Comparison of ENCODE assay signal across 8 cellular contexts in the genomic region with DNA sequence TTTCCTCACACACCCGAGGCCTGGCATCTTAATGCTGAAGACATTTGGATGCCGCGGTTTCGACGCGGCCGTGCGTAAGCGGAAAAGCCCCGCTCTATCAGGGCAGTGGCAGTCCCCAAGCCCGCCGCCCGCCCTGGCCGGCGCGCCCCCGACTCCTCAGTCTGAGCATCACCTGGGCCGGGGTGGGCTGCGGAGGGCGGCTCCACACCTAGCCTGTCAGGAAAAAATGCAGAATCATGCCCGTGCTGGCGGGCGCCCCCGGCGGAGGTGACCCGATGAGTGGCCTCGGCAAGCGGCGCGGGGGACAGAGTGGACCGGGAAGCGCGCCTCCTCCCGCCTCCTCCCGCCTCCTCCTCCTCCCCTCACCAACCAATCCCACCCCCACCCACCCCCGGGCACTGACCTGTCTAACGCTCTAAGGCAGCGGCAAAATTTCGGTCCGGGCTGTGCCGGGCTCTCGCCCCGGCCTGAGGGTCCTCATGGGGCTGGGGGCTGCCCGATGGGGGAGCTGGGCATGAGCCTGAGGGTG. TPM values are rescaled to one million over a fixed set of nuclear protein-coding genes. Genes with fewer than 3 reads are reported as not detected.
DNase-seq lines count a peak whose midpoint lies in the region; ATAC-seq and TF ChIP-seq lines count a peak whose summit lies in the region.

No MANE protein-coding gene starts in this region.

- peak overlapping the region; percentile 95 for H2AFZ ChIP-seq in PC-9

- peak; percentile 33 for ATAC-seq in GM18907 (IDR thresholded peaks at IDR 0.05; ENCODE audit: unreplicated experiment)

- no peaks in the 10 kb centered on the region for H4K20me1 ChIP-seq in PC-9 (ENCODE audit: insufficient read depth)

- POLR2A ChIA-PET in PC-9 (lab: Charles Lee; ENCODE audit: unreplicated experiment): no interaction called here

- H3K36me3 ChIP-seq in PC-9 (ENCODE audit: low read depth) (no peaks in the 10 kb centered on the region), tibial nerve (peaks cover 0 to 7% (median 0%) of the 10 kb centered on the region in 3 donors)

- H3K4me2 ChIP-seq in PC-9: peak overlapping the region; percentile 90

- H3K9me2 ChIP-seq in PC-9 (ENCODE audit: insufficient read depth): no peaks in the 10 kb centered on the region

- intact Hi-C loops in PC-9 (cut with micrococcal nuclease; ENCODE audit: unreplicated experiment) (loop anchor here (5.0 kb wide), 2 partner anchors 60 to 170 kb away; a partner anchor contains a TSS), lower leg skin (cut with DNase I; ENCODE audit: low total_unique reads) (no loop called here)

- WGBS in lower leg skin, 2 donors: 0 to 2% methylated on average over 9 to 36 of the region's 44 CpGs
- 0 to 1% methylated on average over 13 to 20 of the region's 44 CpGs for WGBS in tibial nerve, 2 donors

- H3K4me3 ChIP-seq in PC-9 (peak overlapping the region; percentile 64), lower leg skin (ENCODE audit: low read depth, poor library complexity, severe bottlenecking) (peak overlapping the region; percentile 23), tibial nerve (peak overlapping the region; percentile 61 to 81 (median 65))

- H3K27me3 ChIP-seq in PC-9 (ENCODE audit: insufficient read depth, low read depth): no peaks in the 10 kb centered on the region
- H3K27me3 ChIP-seq in tibial nerve: peaks cover 0 to 22% of the 10 kb centered on the region in 2 donors

- H3K79me2 ChIP-seq in PC-9 (ENCODE audit: low read depth): no peaks in the 10 kb centered on the region

- TF ChIP-seq CTCF in PC-9 (conservative IDR thresholded peaks at IDR 0.05) (no peak), lower leg skin (IDR thresholded peaks at IDR 0.05) (no peak), tibial nerve (IDR thresholded peaks at IDR 0.05) (no peak)

- CTCF ChIA-PET in PC-9 (lab: Charles Lee): interaction anchor here (0.7 kb wide), 1 partner anchor 114 kb away, joined by 3 read pairs; no protein-coding TSS in a partner anchor

- TF ChIP-seq EP300 in tibial nerve (IDR thresholded peaks at IDR 0.05): no peak

- H3K9me3 ChIP-seq in PC-9 (ENCODE audit: insufficient read depth, low read depth): no peaks in the 10 kb centered on the region
- no peaks in the 10 kb centered on the region for H3K9me3 ChIP-seq in tibial nerve

- DNase-seq in ACHN (peak; percentile 37), PC-9 (peak in 1 of 2 experiments; percentile 19), cerebellum (ENCODE audit: low spot score) (peak; percentile 61), lower leg skin (ENCODE audit: low spot score in 2 of 2) (peak in 1 of 2 donors; percentile 86), tibial nerve (ENCODE audit: low spot score in 2 of 2) (no peak), GM19238 (ENCODE audit: insufficient read length, low spot score) (no peak), NCI-H774 (lab: John Stamatoyannopoulos, UW) (no peak)

- no peaks in the 10 kb centered on the region for H3F3A ChIP-seq in PC-9 (ENCODE audit: insufficient read depth, low read depth)

- BruUV-seq in PC-9 (replicated peaks; lab: Mats Ljungman, UMichigan): no TSS peak

- H3K4me1 ChIP-seq in PC-9 (replicated peaks; ENCODE audit: insufficient read depth) (peaks cover 8% of the 10 kb centered on the region; the same call in 1 of the 2 replicates), tibial nerve (peaks cover 0 to 34% (median 26%) of the 10 kb centered on the region in 4 donors)

- no peak for TF ChIP-seq POLR2A in lower leg skin (IDR thresholded peaks at IDR 0.05)
- no peak for TF ChIP-seq POLR2A in tibial nerve (IDR thresholded peaks at IDR 0.05)

- no peak overlapping the region for H3K27ac ChIP-seq in PC-9
- H3K27ac ChIP-seq in tibial nerve: peak overlapping the region; percentile 65 to 90 (median 81)

- in situ Hi-C loops in ACHN (cut with HindIII; ENCODE audit: low pct_ligation_motif_present, low pct_unique_long_range_greater_than_20kb, low sequenced_read_pairs): no loop called here

RNA-seq across cellular contexts. Expression of a gene that starts 0.6 kb away (rescaled TPM):
- total RNA-seq in PC-9 (2021) (15.0 and 17.9 TPM in 2 replicates), cerebellum (36.3 TPM), lower leg skin (1 to 10 TPM in 1 of 4 donors, under 1 TPM in 3; 0.19 to 1.7 (median 0.26) TPM), tibial nerve (10 to 100 TPM; 14.5 to 43.8 (median 16.8) TPM)

RNA-seq across cellular contexts. Expression of a gene that starts 21.2 kb away (rescaled TPM):
- total RNA-seq in PC-9 (2021) (12.9 and 18.8 TPM in 2 replicates), cerebellum (25.7 TPM), lower leg skin (10 to 100 TPM in 1 of 4 donors, 1 to 10 TPM in 3; 3.8 to 10.3 (median 6.9) TPM), tibial nerve (10 to 100 TPM; 31.2 to 91.2 (median 48.8) TPM)

RNA-seq across cellular contexts. Expression of a gene that starts 27.8 kb away (rescaled TPM):
- total RNA-seq in PC-9 (2021): 16.2 and 18.1 TPM in 2 replicates
- total RNA-seq in cerebellum: 49.6 TPM
- 10 to 100 TPM in 2 of 4 donors, 1 to 10 TPM in 2; 6.1 to 17.4 (median 11.4) TPM for total RNA-seq in lower leg skin
- 10 to 100 TPM; 19.0 to 33.1 (median 28.1) TPM for total RNA-seq in tibial nerve

RNA-seq across cellular contexts. Expression of a gene that starts 41.4 kb away (rescaled TPM):
- total RNA-seq in PC-9 (2021) (47.7 and 48.7 TPM in 2 replicates), cerebellum (13.6 TPM), lower leg skin (10 to 100 TPM; 29.1 to 48.9 (median 39.1) TPM), tibial nerve (10 to 100 TPM; 29.5 to 67.7 (median 35.9) TPM)

Comparison
In these comparisons a context has a peak if more than half of its experiments do, and no peak if none do; other contexts are left out.
1. DNase-seq: peak in ACHN (single experiment) and cerebellum (single experiment); none in tibial nerve (0 of 2), GM19238 (single experiment) and NCI-H774 (single experiment).
2. Peak in every context shown above with its lines, with median percentiles within 50 percentile points of each other: H3K4me3 ChIP-seq.